ENCODE assay signal across 12 cellular contexts in genomic region chr11:12691473-12691872, GRCh38. TPM values are rescaled to one million over a fixed set of nuclear protein-coding genes. Genes with fewer than 3 reads are reported as not detected.
A peak's percentile ranks its signal among the peaks of the same experiment; 100 is the strongest.
DNase-seq lines count a peak whose midpoint lies in the region; ATAC-seq, FAIRE-seq and TF ChIP-seq lines count a peak whose summit lies in the region.
"Had no signal": no experiment of that assay in that cellular context is flagged by ENCODE, and none has a peak within 500 bp of the region (broad histone marks: within the 10 kb centered on the region; RNA-seq: fewer than 3 reads in every experiment).

No MANE protein-coding gene starts in this region.

- H3K9me3 Mint-ChIP-seq in activated T-helper 17 cell treated with anti-CD3 and anti-CD28 coated beads, Interleukin-2, amount 50 U/mL, for 72 hours, result no peaks in the 10 kb centered on the region
- H3K9me3 Mint-ChIP-seq: activated naive CD8-positive, alpha-beta T cell treated with anti-CD3 and anti-CD28 coated beads, Interleukin-2, amount 50 U/mL, for 24 hours; CD8-positive, alpha-beta T cell had no signal

- H3K9me3 ChIP-seq in RWPE2 (ENCODE audit: severe bottlenecking) (no peaks in the 10 kb centered on the region), keratinocyte (ENCODE audit: control insufficient read depth, low read depth, low read length) (no peaks in the 10 kb centered on the region), small intestine (ENCODE audit: control insufficient read depth, low read depth) (no peaks in the 10 kb centered on the region)

- no peak overlapping the region for H3K27ac Mint-ChIP-seq in activated T-helper 17 cell treated with anti-CD3 and anti-CD28 coated beads, Interleukin-2, amount 50 U/mL, for 72 hours
- H3K27ac Mint-ChIP-seq: activated naive CD8-positive, alpha-beta T cell treated with anti-CD3 and anti-CD28 coated beads, Interleukin-2, amount 50 U/mL, for 24 hours; CD8-positive, alpha-beta T cell had no signal

- H3K4me1 Mint-ChIP-seq in activated T-helper 17 cell treated with anti-CD3 and anti-CD28 coated beads, Interleukin-2, amount 50 U/mL, for 72 hours, result peaks cover 8% of the 10 kb centered on the region

- FAIRE-seq in keratinocyte (lab: Jason Lieb, UNC) (no peak), small intestine (lab: Jason Lieb, UNC) (no peak)

- H3K27ac ChIP-seq in RWPE2 (ENCODE audit: poor library complexity, severe bottlenecking) (peak overlapping the region; percentile 99), keratinocyte (ENCODE audit: control insufficient read depth, insufficient read depth, low read length) (no peak overlapping the region), small intestine (ENCODE audit: low read depth in 1 of 2, low read length in 1 of 2) (no peak overlapping the region)

- no peak for TF ChIP-seq CTCF in RWPE2 (IDR thresholded peaks at IDR 0.05; ENCODE audit: poor library complexity, severe bottlenecking)
- no peak for TF ChIP-seq CTCF in keratinocyte (optimal IDR thresholded peaks at IDR 0.05 in 1 of 3, IDR thresholded peaks at IDR 0.05 in 1 of 3, conservative IDR thresholded peaks at IDR 0.05 in 1 of 3; ENCODE audit: extremely low read depth in 1 of 3, insufficient read depth in 2 of 3, low read length in 3 of 3)

- H3K9ac ChIP-seq in keratinocyte (ENCODE audit: control insufficient read depth, extremely low read depth, insufficient read depth, low read length), result no peak overlapping the region

- H3K27me3 ChIP-seq in RWPE2 (ENCODE audit: insufficient read depth, poor library complexity, severe bottlenecking), result no peaks in the 10 kb centered on the region
- no peaks in the 10 kb centered on the region for H3K27me3 ChIP-seq in keratinocyte (ENCODE audit: control insufficient read depth, extremely low read depth, insufficient read depth, low read length)
- H3K27me3 ChIP-seq in small intestine (ENCODE audit: control insufficient read depth in 2 of 2, insufficient read depth in 2 of 2, low read length in 2 of 2), result no peaks in the 10 kb centered on the region

- H3K36me3 ChIP-seq in RWPE2 (ENCODE audit: low read depth) (peaks cover 4% of the 10 kb centered on the region; the same call in 1 of the 2 replicates), keratinocyte (ENCODE audit: control insufficient read depth in 2 of 2, extremely low read depth in 1 of 2, insufficient read depth in 2 of 2, low read length in 2 of 2) (peaks cover 0 to 10% of the 10 kb centered on the region in 2 experiments), small intestine (ENCODE audit: control insufficient read depth in 2 of 2, insufficient read depth in 2 of 2, low read length in 2 of 2) (no peaks in the 10 kb centered on the region)

- whole genome bisulfite sequencing in small intestine, 3 donors, result 53 to 69% (median 60%) methylated on average over 4 of the region's 4 CpGs

- no peaks in the 10 kb centered on the region for H4K20me1 ChIP-seq in keratinocyte (ENCODE audit: control insufficient read depth, extremely low read depth, insufficient read depth, low read length)

- no peak for ATAC-seq in RWPE2 (ENCODE audit: low read depth)
- no peak for ATAC-seq in activated T-helper 17 cell treated with anti-CD3 and anti-CD28 coated beads, Interleukin-2, amount 50 U/mL, for 72 hours (replicated peaks)
- ATAC-seq: activated CD4-positive, CD25-positive, alpha-beta regulatory T cell treated with anti-CD3 and anti-CD28 coated beads, Interleukin-2, amount 50 U/mL, for 24 hours; activated naive CD8-positive, alpha-beta T cell treated with anti-CD3 and anti-CD28 coated beads, Interleukin-2, amount 50 U/mL, for 24 hours; CD8-positive, alpha-beta T cell had no signal

- H3K4me3 ChIP-seq in RWPE2 (ENCODE audit: severe bottlenecking) (no peak overlapping the region), keratinocyte (ENCODE audit: control insufficient read depth in 2 of 3, extremely low read depth in 1 of 3, insufficient read depth in 2 of 3, low read depth in 1 of 3, low read length in 3 of 3) (no peak overlapping the region), small intestine (ENCODE audit: low read depth in 1 of 2, low read length in 2 of 2) (no peak overlapping the region)

- DNase-seq in HCEC 1CT, result peak; percentile 42
- no peak for DNase-seq in RWPE2 (ENCODE audit: low spot score)
- DNase-seq in keratinocyte (ENCODE audit: low read depth, low spot score), result no peak
- DNase-seq in small intestine, result peak; percentile 22
- no peak for DNase-seq in amniotic stem cell (lab: John Stamatoyannopoulos, UW)
- DNase-seq in NCI-H1417 (lab: John Stamatoyannopoulos, UW), result no peak
- DNase-seq: activated naive CD8-positive, alpha-beta T cell treated with anti-CD3 and anti-CD28 coated beads, Interleukin-2, amount 50 U/mL, for 24 hours; CD8-positive, alpha-beta T cell; NCI-H187; retina had no signal

- no peak overlapping the region for H3K4me3 Mint-ChIP-seq in activated T-helper 17 cell treated with anti-CD3 and anti-CD28 coated beads, Interleukin-2, amount 50 U/mL, for 72 hours
- H3K4me3 Mint-ChIP-seq: activated naive CD8-positive, alpha-beta T cell treated with anti-CD3 and anti-CD28 coated beads, Interleukin-2, amount 50 U/mL, for 24 hours; CD8-positive, alpha-beta T cell had no signal

- H3K79me2 ChIP-seq in keratinocyte (ENCODE audit: control insufficient read depth, insufficient read depth, low read length), result peaks cover 86% of the 10 kb centered on the region

- H2AFZ ChIP-seq in keratinocyte (ENCODE audit: control insufficient read depth, low read length), result no peak overlapping the region

- H3K27me3 Mint-ChIP-seq in activated T-helper 17 cell treated with anti-CD3 and anti-CD28 coated beads, Interleukin-2, amount 50 U/mL, for 72 hours, result peaks cover 75% of the 10 kb centered on the region

- H3K36me3 Mint-ChIP-seq in activated T-helper 17 cell treated with anti-CD3 and anti-CD28 coated beads, Interleukin-2, amount 50 U/mL, for 72 hours (ENCODE audit: low read depth), result no peaks in the 10 kb centered on the region
- H3K36me3 Mint-ChIP-seq: CD8-positive, alpha-beta T cell had no signal

- peak overlapping the region; percentile 4 for H3K4me2 ChIP-seq in keratinocyte (ENCODE audit: control insufficient read depth, extremely low read depth, insufficient read depth, low read depth, low read length)

- H3K9me1 ChIP-seq in keratinocyte (ENCODE audit: control insufficient read depth, extremely low read depth, insufficient read depth, low read length), result no peaks in the 10 kb centered on the region

- dilution Hi-C loops in keratinocyte (cut with MboI; ENCODE audit: extremely low pct_ligation_motif_present, low sequenced_read_pairs), result no loop called here

- H3K4me1 ChIP-seq in RWPE2 (ENCODE audit: insufficient read depth, poor library complexity, severe bottlenecking), result peaks cover 77% of the 10 kb centered on the region
- peaks cover 87% of the 10 kb centered on the region for H3K4me1 ChIP-seq in keratinocyte (ENCODE audit: control insufficient read depth, extremely low read depth, insufficient read depth, low read length)
- peaks cover 4 to 14% of the 10 kb centered on the region in 2 donors for H3K4me1 ChIP-seq in small intestine (ENCODE audit: control insufficient read depth in 2 of 2, insufficient read depth in 1 of 2, low read depth in 1 of 2, low read length in 1 of 2)

RNA-seq across cellular contexts. Expression of gene TEAD1, which starts 17.3 kb away (rescaled TPM):
- polyA plus RNA-seq in keratinocyte (18.7 to 33.6 TPM (median 32.7 TPM) in 3 replicates), small intestine (10 to 100 TPM in 1 of 3 donors, 1 to 10 TPM in 2; 3.2 to 10.9 (median 4.2) TPM)
- polyA plus RNA-seq in keratinocyte (2011; ENCODE audit: low read depth), result 18.1 TPM
- polyA plus RNA-seq in keratinocyte (2011; cell fraction: cytosol; rRNA removed), result 21.7 and 32.2 TPM in 2 replicates
- polyA plus RNA-seq in keratinocyte (2011; cell fraction: nucleus; rRNA removed), result 37.7 and 43.0 TPM in 2 replicates
- 16.2 and 37.8 TPM in 2 replicates for polyA plus RNA-seq in keratinocyte (2012; ENCODE audit: low replicate concordance)
- 36.9 to 96.2 TPM (median 41.3 TPM) in 3 replicates for polyA minus RNA-seq in keratinocyte
- 44.3 TPM for polyA minus RNA-seq in keratinocyte (2011; cell fraction: cytosol; rRNA and poly(A)+ RNA removed)
- 49.3 and 96.6 TPM in 2 replicates for polyA minus RNA-seq in keratinocyte (2011; cell fraction: nucleus; rRNA and poly(A)+ RNA removed)
- 1 to 10 TPM; 1.2 to 1.6 TPM for total RNA-seq in activated T-helper 17 cell treated with anti-CD3 and anti-CD28 coated beads, Interleukin-2, amount 50 U/mL, for 72 hours
- total RNA-seq: CD8-positive, alpha-beta T cell had no signal

Comparison
In these comparisons a context has a peak if more than half of its experiments do, and no peak if none do; other contexts are left out.
1. DNase-seq: peak in HCEC 1CT (single experiment) and small intestine (single experiment); none in RWPE2 (single experiment), keratinocyte (single experiment), amniotic stem cell (single experiment) and NCI-H1417 (0 of 3).